Comparison of ENCODE assay signal across 8 cellular contexts in genomic region chr4:137861682-137862081, GRCh38.
DNase-seq lines count a peak whose midpoint lies in the region; ATAC-seq, FAIRE-seq and TF ChIP-seq lines count a peak whose summit lies in the region.

No MANE protein-coding gene starts in this region.

- no peaks in the 10 kb centered on the region for H3K79me2 ChIP-seq in hepatocyte

- H4K20me1 ChIP-seq in hepatocyte (ENCODE audit: insufficient read depth, poor library complexity, severe bottlenecking), result no peaks in the 10 kb centered on the region

- intact Hi-C loops in A673 (cut with micrococcal nuclease; ENCODE audit: unreplicated experiment), result loop anchor here (1.0 to 2.0 kb wide), 2 partner anchors 128 to 737 kb away; no protein-coding TSS in a partner anchor

- no peaks in the 10 kb centered on the region for H3K9me2 ChIP-seq in hepatocyte (replicated peaks; ENCODE audit: insufficient read depth)

- H3K4me1 ChIP-seq in A673 (ENCODE audit: insufficient read depth, low read length, poor library complexity, severe bottlenecking), result no peaks in the 10 kb centered on the region
- no peaks in the 10 kb centered on the region for H3K4me1 ChIP-seq in hepatocyte (ENCODE audit: insufficient read depth)

- CTCF ChIA-PET in A673 (lab: Charles Lee), result no interaction called here

- H3K27ac ChIP-seq in A673 (ENCODE audit: low read depth, low read length, poor library complexity, severe bottlenecking) (no peak overlapping the region), hepatocyte (no peak overlapping the region)

- H2AFZ ChIP-seq in hepatocyte, result no peak overlapping the region

- BruUV-seq in A673 (replicated peaks; lab: Mats Ljungman, UMichigan), result no TSS peak

- no peak for ATAC-seq in HG03139 (IDR thresholded peaks at IDR 0.05; ENCODE audit: unreplicated experiment)
- no peak for ATAC-seq in HG03571 (IDR thresholded peaks at IDR 0.05; ENCODE audit: unreplicated experiment)

- H3K4me3 ChIP-seq in A673 (ENCODE audit: low read depth, low read length, poor library complexity, severe bottlenecking) (no peak overlapping the region), hepatocyte (no peak overlapping the region)

- POLR2A ChIA-PET in A673 (lab: Charles Lee; ENCODE audit: low non-redundant PET), result no interaction called here

- H3K36me3 ChIP-seq in A673 (ENCODE audit: insufficient read depth, low read length, poor library complexity, severe bottlenecking), result no peaks in the 10 kb centered on the region
- no peaks in the 10 kb centered on the region for H3K36me3 ChIP-seq in hepatocyte (replicated peaks; ENCODE audit: insufficient read depth, low read depth)

- H3K27me3 ChIP-seq in A673 (replicated peaks; ENCODE audit: insufficient read depth, low read depth, low read length, poor library complexity), result no peaks in the 10 kb centered on the region
- H3K27me3 ChIP-seq in hepatocyte, result no peaks in the 10 kb centered on the region

- peak; percentile 6 for DNase-seq in A673 (ENCODE audit: low spot score)
- DNase-seq in GM10266 (ENCODE audit: extremely low spot score), result no peak
- peak; percentile 25 for DNase-seq in hepatocyte (ENCODE audit: low spot score)
- no peak for DNase-seq in SK-N-DZ (ENCODE audit: low spot score)
- no peak for DNase-seq in activated effector memory CD4-positive, alpha-beta T cell treated with anti-CD3 and anti-CD28 coated beads, Interleukin-2, amount 50 U/mL, for 16 hours

- no peak overlapping the region for H3K4me2 ChIP-seq in hepatocyte

- FAIRE-seq in TTC549 (lab: Jason Lieb, UNC), result peak; percentile 92

- TF ChIP-seq CTCF in A673 (conservative IDR thresholded peaks at IDR 0.05; ENCODE audit: low read depth, low read length) (peak; percentile 63), GM10266 (IDR thresholded peaks at IDR 0.05; ENCODE audit: control insufficient read depth, insufficient read depth, low read depth, missing control alignments) (peak; percentile 13), hepatocyte (IDR thresholded peaks at IDR 0.05; ENCODE audit: poor library complexity) (peak; percentile 71)

- no peaks in the 10 kb centered on the region for H3K9me3 ChIP-seq in A673 (ENCODE audit: low read depth, low read length, poor library complexity, severe bottlenecking)
- H3K9me3 ChIP-seq in hepatocyte (ENCODE audit: low read depth), result no peaks in the 10 kb centered on the region

Comparison
In these comparisons a context has a peak if more than half of its experiments do, and no peak if none do; other contexts are left out.
1. DNase-seq: peak in A673 (single experiment) and hepatocyte (single experiment); none in GM10266 (single experiment), SK-N-DZ (single experiment) and activated effector memory CD4-positive, alpha-beta T cell treated with anti-CD3 and anti-CD28 coated beads, Interleukin-2, amount 50 U/mL, for 16 hours (single experiment).
2. CTCF ChIP-seq: peak in every context shown above with its lines; median percentile 71 in hepatocyte; 63 in A673; 13 in GM10266.